9 cellular contexts compared by ENCODE assay signal in the genomic region with DNA sequence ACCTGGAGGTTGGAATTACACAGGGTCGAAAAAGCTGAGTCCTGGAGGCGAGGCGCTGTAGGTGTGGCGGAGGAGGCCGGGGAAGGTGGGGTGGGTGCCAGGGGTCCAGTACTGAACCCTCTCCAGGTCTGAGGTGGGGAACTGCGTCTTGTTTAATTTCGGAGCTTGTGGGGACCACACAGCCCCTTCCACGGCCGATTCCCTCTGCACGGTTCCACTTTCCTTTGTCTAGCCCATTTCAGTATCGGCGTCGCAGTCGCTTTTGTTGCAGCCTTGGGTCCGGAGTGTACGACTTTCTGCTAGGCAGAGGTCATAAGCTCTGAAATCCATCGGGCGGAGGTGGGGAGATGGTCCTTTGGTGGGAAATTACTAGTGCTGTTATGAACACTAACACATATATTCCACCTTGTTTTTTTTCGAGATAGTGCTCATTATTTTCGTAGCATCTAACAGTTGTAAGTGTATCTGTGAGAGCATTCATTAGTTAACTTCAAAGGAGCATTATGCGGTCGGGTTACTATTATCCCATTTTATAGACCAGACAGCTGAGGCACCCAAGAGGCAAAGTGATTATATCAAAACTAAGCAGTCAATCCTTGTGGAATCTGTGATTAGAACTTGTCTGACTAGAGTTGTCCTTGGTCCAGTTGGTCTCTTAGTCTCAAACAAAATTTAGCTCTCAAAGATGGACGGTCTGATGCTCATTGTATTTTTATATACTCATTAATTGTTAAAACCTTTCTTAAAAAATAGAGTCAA. TPM values are rescaled to one million over a fixed set of nuclear protein-coding genes. Genes with fewer than 3 reads are reported as not detected.
A peak's percentile ranks its signal among the peaks of the same experiment; 100 is the strongest.
DNase-seq lines count a peak whose midpoint lies in the region; ATAC-seq and TF ChIP-seq lines count a peak whose summit lies in the region.
"Had no signal": no experiment of that assay in that cellular context is flagged by ENCODE, and none has a peak within 500 bp of the region (broad histone marks: within the 10 kb centered on the region; RNA-seq: fewer than 3 reads in every experiment).

No MANE protein-coding gene starts in this region.

- no CpG with 5 or more reads among the region's 23 CpGs for WGBS in mesendoderm (ENCODE audit: extremely low coverage, insufficient coverage, low lambda C conversion rate)

- POLR2A ChIA-PET in A673 (lab: Charles Lee; ENCODE audit: low non-redundant PET) = no interaction called here

- peak overlapping the region; percentile 79 for H3K9ac ChIP-seq in mesendoderm (ENCODE audit: low read length)

- peak overlapping the region; percentile 72 for H3K4me2 ChIP-seq in mesendoderm (ENCODE audit: low read length)

- peaks cover 75% of the 10 kb centered on the region for H3K27me3 ChIP-seq in A673 (replicated peaks; ENCODE audit: insufficient read depth, low read depth, low read length, poor library complexity)
- H3K27me3 ChIP-seq in mesendoderm (ENCODE audit: insufficient read depth, low read length, poor library complexity) = no peaks in the 10 kb centered on the region
- no peaks in the 10 kb centered on the region for H3K27me3 ChIP-seq in vagina

- H2BK5ac ChIP-seq in mesendoderm (ENCODE audit: low read length) = no peak overlapping the region

- H3K36me3 ChIP-seq in A673 (ENCODE audit: insufficient read depth, low read length, poor library complexity, severe bottlenecking) (no peaks in the 10 kb centered on the region), mesendoderm (ENCODE audit: control insufficient read depth, insufficient read depth, low read length) (no peaks in the 10 kb centered on the region), vagina (no peaks in the 10 kb centered on the region)

- H3K4me3 ChIP-seq in A673 (ENCODE audit: low read depth, low read length, poor library complexity, severe bottlenecking) = peak overlapping the region; percentile 53
- peak overlapping the region; percentile 29 for H3K4me3 ChIP-seq in mesendoderm (ENCODE audit: low read length)
- H3K4me3 ChIP-seq in vagina = peak overlapping the region; percentile 58 to 60

- H4K5ac ChIP-seq in mesendoderm (ENCODE audit: low read length) = no peak overlapping the region

- TF ChIP-seq CTCF in A673 (conservative IDR thresholded peaks at IDR 0.05; ENCODE audit: low read depth, low read length) (no peak), vagina (IDR thresholded peaks at IDR 0.05) (no peak)

- DNase-seq in A673 (ENCODE audit: low spot score) = no peak
- peak; percentile 2 for DNase-seq in dermis blood vessel endothelial cell
- DNase-seq in mesendoderm = peak; percentile 38
- DNase-seq in vagina (ENCODE audit: extremely low spot score in 2 of 2) = no peak
- no peak for DNase-seq in GM03348 (ENCODE audit: low spot score)
- DNase-seq in H4 (ENCODE audit: low spot score) = no peak

- peak overlapping the region; percentile 86 for H3K56ac ChIP-seq in mesendoderm (ENCODE audit: low read length)

- no peaks in the 10 kb centered on the region for H3K79me2 ChIP-seq in mesendoderm (ENCODE audit: control insufficient read depth, insufficient read depth, low read length)

- H2AK5ac ChIP-seq in mesendoderm (ENCODE audit: low read length) = no peak overlapping the region

- H3K79me1 ChIP-seq in mesendoderm (ENCODE audit: low read length) = no peaks in the 10 kb centered on the region

- H4K8ac ChIP-seq in mesendoderm (ENCODE audit: low read depth, low read length) = peak overlapping the region; percentile 82

- H3K4me1 ChIP-seq in A673 (ENCODE audit: insufficient read depth, low read length, poor library complexity, severe bottlenecking) (peaks cover 4% of the 10 kb centered on the region), mesendoderm (ENCODE audit: control insufficient read depth, low read depth, low read length) (no peaks in the 10 kb centered on the region), vagina (peaks cover 10% of the 10 kb centered on the region)

- H3K27ac ChIP-seq in A673 (ENCODE audit: low read depth, low read length, poor library complexity, severe bottlenecking) (no peak overlapping the region), mesendoderm (ENCODE audit: low read depth, low read length) (no peak overlapping the region), vagina (peak overlapping the region; percentile 74)

- H2BK15ac ChIP-seq in mesendoderm (replicated peaks; ENCODE audit: low read depth) = no peak overlapping the region

- intact Hi-C loops in A673 (cut with micrococcal nuclease; ENCODE audit: unreplicated experiment) (no loop called here), vagina (cut with DNase I) (no loop called here)

- CTCF ChIA-PET in A673 (lab: Charles Lee) = no interaction called here

- ATAC-seq in HG02938 (IDR thresholded peaks at IDR 0.05; ENCODE audit: unreplicated experiment) (peak; percentile 30), HG03097 (IDR thresholded peaks at IDR 0.05; ENCODE audit: low FRiP score, unreplicated experiment) (no peak)

- TF ChIP-seq POLR2A in vagina (IDR thresholded peaks at IDR 0.05) = no peak

- H3K18ac ChIP-seq in mesendoderm (ENCODE audit: low read length) = peak overlapping the region; percentile 85

- peak overlapping the region; percentile 67 for H3K23ac ChIP-seq in mesendoderm (ENCODE audit: low read length)

- BruUV-seq in A673 (replicated peaks; lab: Mats Ljungman, UMichigan) = no TSS peak

- H3K9me3 ChIP-seq in A673 (ENCODE audit: low read depth, low read length, poor library complexity, severe bottlenecking) = no peaks in the 10 kb centered on the region
- H3K9me3 ChIP-seq in vagina = no peaks in the 10 kb centered on the region

- H3K4ac ChIP-seq in mesendoderm (ENCODE audit: low read depth, low read length) = peak overlapping the region; percentile 48

- no peak overlapping the region for H2BK120ac ChIP-seq in mesendoderm (ENCODE audit: low read depth, low read length)

RNA-seq across cellular contexts. Expression of gene RNF180, which starts 0.7 kb away (rescaled TPM):
- 0.67 and 1.5 TPM in 2 replicates for total RNA-seq in A673 (2021)
- total RNA-seq in dermis blood vessel endothelial cell = 3.2 and 6.1 TPM in 2 replicates
- polyA plus RNA-seq in mesendoderm (2013, experiment 1 of 2) = 1.5 TPM
- polyA plus RNA-seq in mesendoderm (2013, experiment 2 of 2) = 1.8 TPM
- total RNA-seq in vagina = 14.0 TPM
- 6.3 and 6.6 TPM in 2 replicates for total RNA-seq in H4 (2014; rRNA removed; shearing (Covaris generic))
- total RNA-seq: activated CD8-positive, alpha-beta memory T cell treated with anti-CD3 and anti-CD28 coated beads for 36 hours had no signal

Comparison
In these comparisons a context has a peak if more than half of its experiments do, and no peak if none do; other contexts are left out.
1. DNase-seq: peak in dermis blood vessel endothelial cell (single experiment) and mesendoderm (single experiment); none in A673 (single experiment), vagina (0 of 2), GM03348 (single experiment) and H4 (single experiment).
2. Peak in every context shown above with its lines, with median percentiles within 50 percentile points of each other: H3K4me3 ChIP-seq.